8 cellular contexts compared by ENCODE assay signal in genomic region chr12:96907681-96908163, GRCh38. TPM values are rescaled to one million over a fixed set of nuclear protein-coding genes. Genes with fewer than 3 reads are reported as not detected.
DNase-seq lines count a peak whose midpoint lies in the region; ATAC-seq, FAIRE-seq and TF ChIP-seq lines count a peak whose summit lies in the region.

No MANE protein-coding gene starts in this region.

- H3K9ac ChIP-seq in K562 (ENCODE audit: insufficient read depth in 1 of 2, low read depth in 2 of 2, low read length in 2 of 2) = peak overlapping the region; percentile 86 to 92

- H3K27me3 ChIP-seq in Peyer's patch (no peaks in the 10 kb centered on the region), K562 (ENCODE audit: control insufficient read depth in 2 of 2, insufficient read depth in 2 of 2, low read length in 2 of 2) (no peaks in the 10 kb centered on the region), spleen (replicated peaks in 1 of 7) (no peaks in the 10 kb centered on the region)

- peak; percentile 78 for FAIRE-seq in K562 (lab: Jason Lieb, UNC)

- CTCF ChIA-PET in K562 (lab: Yijun Ruan, JAX; ENCODE audit: low intra/inter-chr PET ratio) = no interaction called here

- no peaks in the 10 kb centered on the region for H3K36me3 ChIP-seq in Peyer's patch
- H3K36me3 ChIP-seq in K562 (ENCODE audit: control insufficient read depth, insufficient read depth, low read length) = peaks cover 7% of the 10 kb centered on the region; the same call in 2 of the 3 replicates
- no peaks in the 10 kb centered on the region for H3K36me3 ChIP-seq in spleen

- in situ Hi-C loops in K562 (cut with MboI) = no loop called here

- peaks cover 40% of the 10 kb centered on the region for H3K4me1 Mint-ChIP-seq in CD14-positive monocyte

- no peaks in the 10 kb centered on the region for H4K20me1 ChIP-seq in K562 (replicated peaks; ENCODE audit: control insufficient read depth, insufficient read depth, low read length)

- TF ChIP-seq RAD21 in K562 (CRISPR knock-in tag; conservative IDR thresholded peaks at IDR 0.05 in 1 of 2, IDR thresholded peaks at IDR 0.05 in 1 of 2) = no peak

- DNase-seq in CD14-positive monocyte (ENCODE audit: low spot score) = no peak
- DNase-seq in Peyer's patch = peak in 2 of 3 donors; percentile 28 to 57
- peak; percentile 19 to 47 (median 26) for DNase-seq in K562 (ENCODE audit: extremely low read depth in 1 of 4, low spot score in 3 of 4)
- DNase-seq in iPS-NIHi11 (ENCODE audit: low spot score) = peak; percentile 19
- peak; percentile 76 for DNase-seq in spleen
- DNase-seq in mesenteric fat pad (ENCODE audit: low spot score) = no peak

- peak; percentile 31 for ATAC-seq in GM18867 (IDR thresholded peaks at IDR 0.05; ENCODE audit: unreplicated experiment)
- ATAC-seq in HG03064 (IDR thresholded peaks at IDR 0.05; ENCODE audit: low read depth, unreplicated experiment) = peak; percentile 29
- peak; percentile 70 for ATAC-seq in K562

- no peaks in the 10 kb centered on the region for H3K9me1 ChIP-seq in K562 (ENCODE audit: control insufficient read depth, insufficient read depth, low read length)

- peak overlapping the region; percentile 90 to 92 for H3K4me3 Mint-ChIP-seq in CD14-positive monocyte

- peaks cover 0 to 13% (median 2%) of the 10 kb centered on the region in 3 donors for H3K27me3 Mint-ChIP-seq in CD14-positive monocyte (ENCODE audit: low read depth in 3 of 3)

- peak overlapping the region; percentile 92 for H3K4me2 ChIP-seq in K562 (ENCODE audit: insufficient read depth, low read length)

- peaks cover 0 to 10% (median 0%) of the 10 kb centered on the region in 4 donors for H3K4me1 ChIP-seq in Peyer's patch
- H3K4me1 ChIP-seq in K562 (replicated peaks in 1 of 2; ENCODE audit: control insufficient read depth in 2 of 2, insufficient read depth in 2 of 2, low read length in 2 of 2) = peaks cover 8 to 9% of the 10 kb centered on the region in 2 experiments; a peak in 4 of 5 replicates
- H3K4me1 ChIP-seq in spleen = peaks cover 12 to 62% (median 44%) of the 10 kb centered on the region in 6 donors

- intact Hi-C loops in CD14-positive monocyte (cut with micrococcal nuclease) = no loop called here
- intact Hi-C loops in K562 (cut with micrococcal nuclease) = loop anchor here (10.0 kb wide), 1 partner anchor 1597 kb away; no protein-coding TSS in a partner anchor
- intact Hi-C loops in spleen (cut with DNase I; ENCODE audit: low total_unique reads) = no loop called here

- no peaks in the 10 kb centered on the region for H3K36me3 Mint-ChIP-seq in CD14-positive monocyte

- TSS peak; percentile 66 for BruUV-seq in K562 (replicated peaks; lab: Mats Ljungman, UMichigan)

- no peak for TF ChIP-seq POLR2A in Peyer's patch (IDR thresholded peaks at IDR 0.05)
- TF ChIP-seq POLR2A in K562 (conservative IDR thresholded peaks at IDR 0.05) = no peak
- TF ChIP-seq POLR2A in spleen (IDR thresholded peaks at IDR 0.05) = no peak

- TF ChIP-seq CTCF in CD14-positive monocyte (IDR thresholded peaks at IDR 0.05) (no peak), Peyer's patch (IDR thresholded peaks at IDR 0.05) (no peak), K562 (IDR thresholded peaks at IDR 0.05 in 2 of 3, conservative IDR thresholded peaks at IDR 0.05 in 1 of 3; ENCODE audit: insufficient read depth in 2 of 3, low read depth in 1 of 3, low read length in 3 of 3) (no peak), spleen (IDR thresholded peaks at IDR 0.05 in 8 of 11, conservative IDR thresholded peaks at IDR 0.05 in 3 of 11) (no peak)

- POLR2A ChIA-PET in K562 (lab: Yijun Ruan, JAX) = interaction anchor here (0.7 to 1.5 kb wide), 3 partner anchors 9 to 14 kb away, joined by 3 to 4 read pairs (median 4); no protein-coding TSS in a partner anchor

- peaks cover 38% of the 10 kb centered on the region for H3K79me2 ChIP-seq in K562 (ENCODE audit: control insufficient read depth, insufficient read depth, low read length)

- H3K9me3 Mint-ChIP-seq in CD14-positive monocyte = no peaks in the 10 kb centered on the region

- H3K27ac Mint-ChIP-seq in CD14-positive monocyte = peak overlapping the region; percentile 88 to 94 (median 90)

- peak overlapping the region; percentile 80 to 94 (median 86) for H3K4me3 ChIP-seq in Peyer's patch
- H3K4me3 ChIP-seq in K562 = peak overlapping the region; percentile 68
- H3K4me3 ChIP-seq in spleen = peak overlapping the region; percentile 73 to 84 (median 78)

- WGBS in K562 (ENCODE audit: insufficient coverage, low coverage, missing lambda C conversion rate) = 1% methylated on average over 18 of the region's 18 CpGs
- 0 to 2% (median 1%) methylated on average over 18 of the region's 18 CpGs for WGBS in spleen, 5 donors

- H3K27ac ChIP-seq in Peyer's patch (peak overlapping the region; percentile 85 to 90 (median 87)), K562 (ENCODE audit: extremely low read depth, low read depth, low read length) (peak overlapping the region; percentile 85), spleen (peak overlapping the region; percentile 91 to 98 (median 96))

- TF ChIP-seq EP300 in K562 (IDR thresholded peaks at IDR 0.05; ENCODE audit: low read length) = no peak

- H3K9me3 ChIP-seq in Peyer's patch = no peaks in the 10 kb centered on the region
- H3K9me3 ChIP-seq in K562 (replicated peaks; ENCODE audit: control insufficient read depth, insufficient read depth, low read depth, low read length) = no peaks in the 10 kb centered on the region
- no peaks in the 10 kb centered on the region for H3K9me3 ChIP-seq in spleen

- H2AFZ ChIP-seq in K562 (ENCODE audit: low read depth, low read length) = peak overlapping the region; percentile 94

TF ChIP-seq in K562, 482 proteins besides CTCF, POLR2A, EP300 and RAD21 (continues in another document):
- TF ChIP-seq ID3 (CRISPR knock-in tag; IDR thresholded peaks at IDR 0.05) = no peak
- no peak for TF ChIP-seq ID3 (tag; IDR thresholded peaks at IDR 0.05)
- TF ChIP-seq, protein P1, sequence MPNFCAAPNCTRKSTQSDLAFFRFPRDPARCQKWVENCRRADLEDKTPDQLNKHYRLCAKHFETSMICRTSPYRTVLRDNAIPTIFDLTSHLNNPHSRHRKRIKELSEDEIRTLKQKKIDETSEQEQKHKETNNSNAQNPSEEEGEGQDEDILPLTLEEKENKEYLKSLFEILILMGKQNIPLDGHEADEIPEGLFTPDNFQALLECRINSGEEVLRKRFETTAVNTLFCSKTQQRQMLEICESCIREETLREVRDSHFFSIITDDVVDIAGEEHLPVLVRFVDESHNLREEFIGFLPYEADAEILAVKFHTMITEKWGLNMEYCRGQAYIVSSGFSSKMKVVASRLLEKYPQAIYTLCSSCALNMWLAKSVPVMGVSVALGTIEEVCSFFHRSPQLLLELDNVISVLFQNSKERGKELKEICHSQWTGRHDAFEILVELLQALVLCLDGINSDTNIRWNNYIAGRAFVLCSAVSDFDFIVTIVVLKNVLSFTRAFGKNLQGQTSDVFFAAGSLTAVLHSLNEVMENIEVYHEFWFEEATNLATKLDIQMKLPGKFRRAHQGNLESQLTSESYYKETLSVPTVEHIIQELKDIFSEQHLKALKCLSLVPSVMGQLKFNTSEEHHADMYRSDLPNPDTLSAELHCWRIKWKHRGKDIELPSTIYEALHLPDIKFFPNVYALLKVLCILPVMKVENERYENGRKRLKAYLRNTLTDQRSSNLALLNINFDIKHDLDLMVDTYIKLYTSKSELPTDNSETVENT (CRISPR knock-in tag; IDR thresholded peaks at IDR 0.05) = no peak
- no peak for TF ChIP-seq ZNF175 (CRISPR knock-in tag; IDR thresholded peaks at IDR 0.05; ENCODE audit: low read depth)
- no peak for TF ChIP-seq NCOA1 (IDR thresholded peaks at IDR 0.05; ENCODE audit: low read depth)
- no peak for TF ChIP-seq TCF15 (CRISPR knock-in tag; IDR thresholded peaks at IDR 0.05)

RNA-seq across cellular contexts. Expression of gene NEDD1, which starts 0.7 kb away (rescaled TPM):
- polyA plus RNA-seq in CD14-positive monocyte = 10 to 100 TPM in 1 of 2 donors, 1 to 10 TPM in 1; 5.8 to 18.6 TPM
- 10 to 100 TPM in 2 of 4 donors, 1 to 10 TPM in 2; 7.1 to 20.6 (median 10.5) TPM for total RNA-seq in Peyer's patch
- total RNA-seq in K562 (2011; cell fraction: chromatin; rRNA removed; ENCODE audit: low replicate concordance) = 13.0 and 21.9 TPM in 2 replicates
- 4.7 and 7.5 TPM in 2 replicates for total RNA-seq in K562 (2011; cell fraction: nucleolus; rRNA removed)
- 9.5 and 10.0 TPM in 2 replicates for total RNA-seq in K562 (2011; cell fraction: nucleoplasm; rRNA removed)
- total RNA-seq in K562 (2014; rRNA removed) = 10.0 and 14.6 TPM in 2 replicates
- total RNA-seq in K562 (2014; rRNA removed; fragmentation: Illumina TruSeq; extraction: Trizol) = 20.6 and 23.5 TPM in 2 replicates
- total RNA-seq in K562 (2015; rRNA removed; fragmentation: Illumina TruSeq; extraction: Trizol) = 18.2 and 23.4 TPM in 2 replicates
- 14.5 and 14.7 TPM in 2 replicates for total RNA-seq in K562 (2021)
- polyA plus RNA-seq in K562 (2011; rRNA removed) = 22.8 and 29.3 TPM in 2 replicates
- 6.4 and 11.8 TPM in 2 replicates for polyA plus RNA-seq in K562 (2011; cell fraction: cytosol; rRNA removed)
- polyA plus RNA-seq in K562 (2011; cell fraction: nucleus; rRNA removed) = 11.4 and 16.5 TPM in 2 replicates
- 10.4 and 10.7 TPM in 2 replicates for polyA plus RNA-seq in K562 (2012)
- 14.9 and 17.5 TPM in 2 replicates for polyA plus RNA-seq in K562 (2014; fragmentation: Illumina TruSeq; extraction: Trizol)
- 10 to 100 TPM; 10.5 to 14.8 TPM for polyA plus RNA-seq in K562 (2014; fragmentation: Nextera tagmentation; extraction: Ambion mirVana)
- polyA plus RNA-seq in K562 (2014; rRNA removed) = 7.5 and 9.3 TPM in 2 replicates
- 58.8 TPM in 2 replicates for polyA minus RNA-seq in K562 (2011; rRNA and poly(A)+ RNA removed)
- 11.9 and 16.9 TPM in 2 replicates for polyA minus RNA-seq in K562 (2011; cell fraction: cytosol; rRNA and poly(A)+ RNA removed)
- polyA minus RNA-seq in K562 (2011; cell fraction: nucleus; rRNA and poly(A)+ RNA removed) = 11.7 and 16.2 TPM in 2 replicates
- 10 to 100 TPM; 17.4 to 35.2 (median 24.5) TPM for total RNA-seq in spleen
- 10 to 100 TPM in 1 of 3 donors, 1 to 10 TPM in 2; 6.0 to 10.1 (median 6.6) TPM for polyA plus RNA-seq in spleen
- 11.1 TPM for total RNA-seq in mesenteric fat pad

Comparison
In these comparisons a context has a peak if more than half of its experiments do, and no peak if none do; other contexts are left out.
1. DNase-seq: peak in Peyer's patch (2 of 3), K562 (4 of 4), iPS-NIHi11 (single experiment) and spleen (single experiment); none in CD14-positive monocyte (single experiment) and mesenteric fat pad (single experiment).
2. Peak in every context shown above with its lines, with median percentiles within 50 percentile points of each other: ATAC-seq, H3K27ac ChIP-seq and H3K4me3 ChIP-seq.